ENCODE assay signal across 35 cellular contexts in the genomic region with DNA sequence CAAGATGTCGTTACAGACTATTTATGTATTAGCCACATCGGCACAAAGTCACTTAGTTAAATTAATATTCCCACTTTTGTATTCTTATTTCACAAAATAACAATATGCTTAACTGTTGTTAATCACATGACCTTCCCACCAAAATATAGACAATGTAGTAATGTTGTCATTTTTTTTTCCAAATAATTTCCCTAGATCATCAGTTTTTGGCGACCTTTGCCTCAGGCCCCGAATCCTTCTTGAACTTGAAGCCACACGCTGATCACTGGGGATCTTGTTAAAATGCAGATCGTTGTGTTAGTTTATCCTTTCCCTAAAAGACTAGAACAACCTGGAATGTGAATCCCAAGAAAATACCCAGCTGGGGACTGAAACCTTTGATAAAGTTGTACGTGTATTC.
"Had no signal": no experiment of that assay in that cellular context is flagged by ENCODE, and none has a peak within 500 bp of the region (broad histone marks: within the 10 kb centered on the region; RNA-seq: fewer than 3 reads in every experiment).

No MANE protein-coding gene starts in this region.

- H3K36me3 ChIP-seq: MG63 had no signal

- DNase-seq: Kasumi-1, MG63, MV-4-11, NCI-H1048, NCI-H1092, NCI-H1092 treated with DMSO at 0.1 percent for 48 hours, NCI-H1105, NCI-H1105 treated with DMSO at 0.1 percent for 48 hours, NCI-H1417, NCI-H1417 treated with DMSO at 0.1 percent for 48 hours, NCI-H1436, NCI-H1436 treated with DMSO at 0.1 percent for 48 hours, NCI-H146, NCI-H1694, NCI-H1694 treated with DMSO at 0.1 percent for 48 hours, NCI-H187, NCI-H187 treated with DMSO at 0.1 percent for 48 hours, NCI-H1930, NCI-H2029, NCI-H2029 treated with DMSO at 0.1 percent for 48 hours, NCI-H2081, NCI-H2081 treated with DMSO at 0.1 percent for 48 hours, NCI-H2107, NCI-H2171, NCI-H2171 treated with DMSO at 0.1 percent for 48 hours, NCI-H2227 treated with DMSO at 0.1 percent for 48 hours, NCI-H226, NCI-H345, NCI-H446, NCI-H446 treated with DMSO at 0.1 percent for 48 hours, NCI-H510A, NCI-H510A treated with DMSO at 0.1 percent for 48 hours, NCI-H524, NCI-H524 treated with DMSO at 0.1 percent for 48 hours, NCI-H526 had no signal

- H3K27me3 ChIP-seq: MG63 had no signal

- H3K9me3 ChIP-seq: MG63 had no signal

- H3K4me3 ChIP-seq: MG63 had no signal
